8 cellular contexts compared by ENCODE assay signal in genomic region chr2:226799211-226799975, GRCh38. TPM values are rescaled to one million over a fixed set of nuclear protein-coding genes. Genes with fewer than 3 reads are reported as not detected.
A peak's percentile ranks its signal among the peaks of the same experiment; 100 is the strongest.
DNase-seq lines count a peak whose midpoint lies in the region; ATAC-seq, FAIRE-seq and TF ChIP-seq lines count a peak whose summit lies in the region.

IRS1 (minus strand) TSS chr2:226799820; CDS start chr2:226798738, 1,082 bp downstream.

- peaks cover 6% of the 10 kb centered on the region for H3K27me3 Mint-ChIP-seq in type B pancreatic cell

- peak; percentile 58 for FAIRE-seq in HTR-8/SVneo (lab: Jason Lieb, UNC)

- no peaks in the 10 kb centered on the region for H3K9me3 Mint-ChIP-seq in type B pancreatic cell

- peak within 1 kb of the TSS; percentile 78 for H3K27ac Mint-ChIP-seq in type B pancreatic cell

- peak within 1 kb of the TSS; percentile 93 for H3K4me3 Mint-ChIP-seq in type B pancreatic cell

- H3K36me3 Mint-ChIP-seq in type B pancreatic cell: peaks cover 21% of the 10 kb centered on the region

- peak; percentile 34 for ATAC-seq in GM21390 (IDR thresholded peaks at IDR 0.05; ENCODE audit: unreplicated experiment)
- ATAC-seq in omental fat pad (ENCODE audit: low FRiP score): peak; percentile 71

- peak; percentile 50 for DNase-seq in DMS 273 treated with DMSO at 0.1 percent for 48 hours (lab: John Stamatoyannopoulos, UW)
- DNase-seq in HTR-8/SVneo (ENCODE audit: insufficient read length, low spot score): no peak
- DNase-seq in RPMI8226: peak; percentile 56
- peak; percentile 69 for DNase-seq in activated naive CD4-positive, alpha-beta T cell treated with anti-CD3 and anti-CD28 coated beads, Interleukin-2, amount 50 U/mL, for 16 hours
- peak; percentile 89 for DNase-seq in glomerular visceral epithelial cell (ENCODE audit: extremely low spot score)
- DNase-seq in omental fat pad (ENCODE audit: low spot score): no peak
- peak; percentile 84 for DNase-seq in type B pancreatic cell (ENCODE audit: extremely low spot score, unreplicated experiment)

- TF ChIP-seq CTCF in omental fat pad (IDR thresholded peaks at IDR 0.05) (no peak), type B pancreatic cell (conservative IDR thresholded peaks at IDR 0.05) (peak; percentile 72)

- peaks cover 26% of the 10 kb centered on the region for H3K4me1 Mint-ChIP-seq in type B pancreatic cell (ENCODE audit: unreplicated experiment)

RNA-seq across cellular contexts. Expression of gene IRS1, which starts in this region (rescaled TPM):
- 10 to 100 TPM; 14.3 to 16.2 (median 15.5) TPM for total RNA-seq in omental fat pad
- total RNA-seq in type B pancreatic cell (ENCODE audit: low replicate concordance): 16.0 and 25.9 TPM in 2 replicates

Comparison
In these comparisons a context has a peak if more than half of its experiments do, and no peak if none do; other contexts are left out.
1. DNase-seq: peak in DMS 273 treated with DMSO at 0.1 percent for 48 hours (single experiment), RPMI8226 (single experiment), activated naive CD4-positive, alpha-beta T cell treated with anti-CD3 and anti-CD28 coated beads, Interleukin-2, amount 50 U/mL, for 16 hours (single experiment), glomerular visceral epithelial cell (single experiment) and type B pancreatic cell (single experiment); none in HTR-8/SVneo (single experiment) and omental fat pad (single experiment).